9 cellular contexts compared by ENCODE assay signal in the genomic region with DNA sequence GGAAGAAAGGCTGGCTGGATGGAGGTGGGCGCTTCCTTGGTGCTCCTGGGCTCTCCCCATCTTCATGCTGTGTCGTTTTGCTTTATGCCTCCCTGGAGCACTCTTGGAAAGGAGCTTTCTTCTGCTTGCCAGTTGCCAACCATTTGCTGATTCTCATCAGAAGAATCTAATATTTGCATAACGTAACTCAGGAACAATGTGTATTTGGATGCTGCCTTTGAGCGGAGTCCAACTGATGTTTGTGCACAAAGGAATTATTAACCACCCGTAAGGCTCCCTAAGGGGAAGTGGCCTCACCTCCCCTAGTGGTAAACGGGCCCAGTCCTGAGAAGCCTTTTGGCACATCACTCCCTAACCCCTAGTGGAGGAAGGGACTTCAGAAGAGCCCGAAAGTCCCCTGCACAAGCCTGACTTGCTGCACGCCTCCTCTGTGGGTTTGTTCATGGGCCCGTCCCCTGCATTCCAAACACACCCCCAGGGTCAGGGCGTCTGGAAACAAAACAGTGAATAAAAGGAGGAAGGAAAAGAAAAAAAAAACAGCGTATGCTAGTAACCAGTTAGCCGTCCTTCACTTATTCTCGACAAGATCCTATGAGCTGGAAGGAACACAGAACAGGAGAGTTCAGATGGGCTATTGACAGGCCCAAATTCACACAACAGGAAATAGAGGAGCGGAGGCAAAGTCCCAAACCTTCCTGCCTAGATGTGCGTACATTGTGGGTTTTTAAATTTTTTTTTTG.
A peak's percentile ranks its signal among the peaks of the same experiment; 100 is the strongest.
DNase-seq lines count a peak whose midpoint lies in the region; ATAC-seq, FAIRE-seq and TF ChIP-seq lines count a peak whose summit lies in the region.
"Had no signal": no experiment of that assay in that cellular context is flagged by ENCODE, and none has a peak within 500 bp of the region (broad histone marks: within the 10 kb centered on the region; RNA-seq: fewer than 3 reads in every experiment).

No MANE protein-coding gene starts in this region.

- peak; percentile 21 to 58; a peak in 3 of 5 replicates for TF ChIP-seq RAD21 in A549 (conservative IDR thresholded peaks at IDR 0.05 in 1 of 2, IDR thresholded peaks at IDR 0.05 in 1 of 2)
- TF ChIP-seq RAD21 in K562 (CRISPR knock-in tag; conservative IDR thresholded peaks at IDR 0.05 in 1 of 2, IDR thresholded peaks at IDR 0.05 in 1 of 2): no peak
- TF ChIP-seq RAD21 in HepG2 (CRISPR knock-in tag; IDR thresholded peaks at IDR 0.05): peak; percentile 78
- TF ChIP-seq RAD21 in SK-N-SH (IDR thresholded peaks at IDR 0.05; ENCODE audit: low read length): no peak

- H3K79me2 ChIP-seq in H9 (ENCODE audit: insufficient read depth, low read length): no peaks in the 10 kb centered on the region
- no peaks in the 10 kb centered on the region for H3K79me2 ChIP-seq in K562 (ENCODE audit: control insufficient read depth, insufficient read depth, low read length)
- peaks cover 31% of the 10 kb centered on the region for H3K79me2 ChIP-seq in HepG2 (ENCODE audit: insufficient read depth, low read length)
- H3K79me2 ChIP-seq in SK-N-SH (ENCODE audit: insufficient read depth): no peaks in the 10 kb centered on the region

- H3K4ac ChIP-seq in H9 (ENCODE audit: low read depth, low read length): no peak overlapping the region

- H4K8ac ChIP-seq in H9 (replicated peaks; ENCODE audit: insufficient read length, low read depth, low read length): no peak overlapping the region

- H3K27me3 Mint-ChIP-seq in H9 (ENCODE audit: low read depth): no peaks in the 10 kb centered on the region

- H3K4me1 Mint-ChIP-seq in H9: peaks cover 13 to 22% of the 10 kb centered on the region in 2 experiments

- POLR2A ChIA-PET in A549 (lab: Yijun Ruan, JAX): interaction anchor here (1.0 to 1.7 kb wide), 2 partner anchors 269 to 632 kb away, joined by 4 to 7 read pairs; a partner anchor contains a TSS
- POLR2A ChIA-PET in K562 (lab: Yijun Ruan, JAX): no interaction called here
- POLR2A ChIA-PET in HepG2 (lab: Yijun Ruan, JAX): interaction anchor here (0.7 to 9.5 kb wide), 25 partner anchors 9 to 635 kb away, joined by 3 to 145 read pairs (median 6); a partner anchor contains a TSS
- POLR2A ChIA-PET in SK-N-SH (lab: Yijun Ruan, JAX): interaction anchor here (2.7 kb wide), 1 partner anchor 632 kb away, joined by 18 read pairs; a partner anchor contains a TSS

- no peak overlapping the region for H3K4me3 Mint-ChIP-seq in H9

- CTCF ChIA-PET in A549 (lab: Yijun Ruan, JAX): interaction anchor here (0.9 to 8.3 kb wide), 7 partner anchors 7 to 634 kb away, joined by 3 to 83 read pairs (median 3); a partner anchor contains a TSS
- CTCF ChIA-PET in K562 (lab: Yijun Ruan, JAX; ENCODE audit: low intra/inter-chr PET ratio): no interaction called here
- CTCF ChIA-PET in HepG2 (lab: Yijun Ruan, JAX; ENCODE audit: low intra/inter-chr PET ratio, low total read pairs): interaction anchor here (1.2 kb wide), 1 partner anchor 8 kb away, joined by 3 read pairs; no protein-coding TSS in a partner anchor
- CTCF ChIA-PET in SK-N-SH (lab: Yijun Ruan, JAX): interaction anchor here (0.7 to 3.1 kb wide), 9 partner anchors 10 to 697 kb away, joined by 3 to 15 read pairs (median 3); a partner anchor contains a TSS

- H4K5ac ChIP-seq in H9 (ENCODE audit: insufficient read length, low read depth, low read length): no peak overlapping the region

- no peaks in the 10 kb centered on the region for H3K27me3 ChIP-seq in H9 (ENCODE audit: insufficient read depth, low read length)
- peaks cover 4 to 8% of the 10 kb centered on the region in 2 experiments; a peak in 3 of 5 replicates for H3K27me3 ChIP-seq in K562 (ENCODE audit: control insufficient read depth in 2 of 2, insufficient read depth in 2 of 2, low read length in 2 of 2)
- H3K27me3 ChIP-seq in HepG2 (ENCODE audit: control insufficient read depth in 1 of 2, insufficient read depth in 2 of 2, low read length in 2 of 2): no peaks in the 10 kb centered on the region; a peak in 1 of 5 replicates
- no peaks in the 10 kb centered on the region for H3K27me3 ChIP-seq in SK-N-SH (ENCODE audit: insufficient read depth)
- H3K27me3 ChIP-seq: spleen had no signal

- peak overlapping the region; percentile 82 for H3K4me2 ChIP-seq in A549
- H3K4me2 ChIP-seq in H9 (ENCODE audit: insufficient read depth, insufficient read length, low read length): no peak overlapping the region
- H3K4me2 ChIP-seq in K562 (ENCODE audit: insufficient read depth, low read length): no peak overlapping the region
- H3K4me2 ChIP-seq in HepG2 (ENCODE audit: low read depth, low read length): peak overlapping the region; percentile 95
- H3K4me2 ChIP-seq in SK-N-SH: no peak overlapping the region

- H3K36me3 ChIP-seq in K562 (ENCODE audit: control insufficient read depth, insufficient read depth, low read length) (no peaks in the 10 kb centered on the region), HepG2 (replicated peaks in 1 of 2; ENCODE audit: control insufficient read depth in 1 of 2, insufficient read depth in 2 of 2, low read length in 2 of 2) (peaks cover 0 to 2% of the 10 kb centered on the region in 2 experiments; a peak in 4 of 5 replicates), SK-N-SH (replicated peaks in 1 of 2; ENCODE audit: control insufficient read depth in 1 of 2, insufficient read depth in 2 of 2, low read length in 1 of 2) (no peaks in the 10 kb centered on the region)

- H4K20me1 ChIP-seq in H9 (ENCODE audit: control insufficient read depth, insufficient read depth, insufficient read length) (no peaks in the 10 kb centered on the region), K562 (replicated peaks; ENCODE audit: control insufficient read depth, insufficient read depth, low read length) (no peaks in the 10 kb centered on the region), HepG2 (ENCODE audit: insufficient read depth, low read length) (no peaks in the 10 kb centered on the region), SK-N-SH (ENCODE audit: insufficient read depth) (no peaks in the 10 kb centered on the region)

- H4K91ac ChIP-seq in H9 (ENCODE audit: insufficient read length, low read depth, low read length): no peak overlapping the region

- H3K27ac Mint-ChIP-seq in H9: no peak overlapping the region

- no peak overlapping the region for H2BK120ac ChIP-seq in H9 (ENCODE audit: low read depth, low read length, poor library complexity, severe bottlenecking)

- no peak overlapping the region for H2BK20ac ChIP-seq in H9 (ENCODE audit: low read depth, low read length, poor library complexity, severe bottlenecking)

- H3K4me3 ChIP-seq in A549 (0 out of 3 replicates have a peak overlapping the region, but pooled peaks have one; percentile 4), K562 (no peak overlapping the region), HepG2 (replicated peaks in 1 of 3; ENCODE audit: insufficient read depth in 1 of 3, low read depth in 2 of 3, low read length in 3 of 3) (peak overlapping the region; percentile 61 to 75 (median 73)), SK-N-SH (ENCODE audit: low read depth in 2 of 2, low read length in 1 of 2) (no peak overlapping the region)
- H3K4me3 ChIP-seq: spleen had no signal

- H3T11ph ChIP-seq in H9 (ENCODE audit: low read length): no peak overlapping the region

- no peak overlapping the region for H3K14ac ChIP-seq in H9 (ENCODE audit: insufficient read depth, low read length)

- no peak overlapping the region for H2BK5ac ChIP-seq in H9 (ENCODE audit: insufficient read length, low read length)

- H3K56ac ChIP-seq in H9 (ENCODE audit: insufficient read length, low read depth, low read length): no peak overlapping the region

- BruUV-seq in K562 (replicated peaks; lab: Mats Ljungman, UMichigan) (no TSS peak), HepG2 (replicated peaks; lab: Mats Ljungman, UMichigan) (no TSS peak)

- DNase-seq in A549 (ENCODE audit: low read depth in 1 of 2, low spot score in 1 of 2): peak; percentile 84 to 91
- DNase-seq in H9: peak; percentile 51
- no peak for DNase-seq in K562 (ENCODE audit: extremely low read depth in 1 of 4, low spot score in 3 of 4)
- DNase-seq in HepG2 (ENCODE audit: low spot score): peak; percentile 99
- no peak for DNase-seq in activated gamma-delta T cell (lab: John Stamatoyannopoulos, UW)
- no peak for DNase-seq in D341Med (ENCODE audit: low spot score)
- DNase-seq in SK-N-SH: no peak
- DNase-seq: spleen had no signal

- no peaks in the 10 kb centered on the region for H3F3A ChIP-seq in SK-N-SH (replicated peaks; ENCODE audit: insufficient read depth)

- TF ChIP-seq EP300 in A549 (IDR thresholded peaks at IDR 0.05) (peak; percentile 25 to 59; a peak in 2 of 5 replicates), K562 (IDR thresholded peaks at IDR 0.05; ENCODE audit: low read length) (no peak), HepG2 (IDR thresholded peaks at IDR 0.05; ENCODE audit: low read depth in 2 of 2, low read length in 2 of 2) (peak in 1 of 2 experiments; percentile 93; a peak in 3 of 4 replicates), HepG2 (CRISPR knock-in tag; IDR thresholded peaks at IDR 0.05; ENCODE audit: borderline replicate concordance) (peak; percentile 89), SK-N-SH (IDR thresholded peaks at IDR 0.05; ENCODE audit: borderline replicate concordance in 1 of 2, low read depth in 1 of 2, low read length in 1 of 2) (no peak)

- no peaks in the 10 kb centered on the region for H3K23me2 ChIP-seq in H9 (ENCODE audit: insufficient read length, low read depth, low read length, poor library complexity, severe bottlenecking)

- H3K9ac ChIP-seq in H9 (ENCODE audit: extremely low read depth, insufficient read length, low read length): no peak overlapping the region
- no peak overlapping the region for H3K9ac ChIP-seq in K562 (ENCODE audit: insufficient read depth in 1 of 2, low read depth in 2 of 2, low read length in 2 of 2)
- H3K9ac ChIP-seq in HepG2 (ENCODE audit: insufficient read depth, low read depth, low read length): peak overlapping the region; percentile 96
- H3K9ac ChIP-seq in SK-N-SH: no peak overlapping the region

- no peak for TF ChIP-seq CTCF in A549 (IDR thresholded peaks at IDR 0.05)
- TF ChIP-seq CTCF in H9 (conservative IDR thresholded peaks at IDR 0.05): no peak; the same call in 2 of the 3 replicates
- TF ChIP-seq CTCF in K562 (IDR thresholded peaks at IDR 0.05 in 2 of 3, conservative IDR thresholded peaks at IDR 0.05 in 1 of 3; ENCODE audit: insufficient read depth in 2 of 3, low read depth in 1 of 3, low read length in 3 of 3): no peak
- TF ChIP-seq CTCF in HepG2 (CRISPR knock-in tag; IDR thresholded peaks at IDR 0.05): peak; percentile 69
- TF ChIP-seq CTCF in SK-N-SH (IDR thresholded peaks at IDR 0.05): no peak

- H3K79me1 ChIP-seq in H9 (ENCODE audit: insufficient read depth, low read depth, low read length, poor library complexity, severe bottlenecking): no peaks in the 10 kb centered on the region

- no peak overlapping the region for H2AK5ac ChIP-seq in H9 (ENCODE audit: insufficient read length, low read length)

- WGBS in A549 (ENCODE audit: missing lambda C conversion rate): 5% methylated on average over 15 of the region's 15 CpGs
- WGBS in H9 (ENCODE audit: extremely low coverage, insufficient read length, low lambda C conversion rate): no CpG with 5 or more reads among the region's 15 CpGs
- under 1% methylated on average over 15 of the region's 15 CpGs for WGBS in K562 (ENCODE audit: insufficient coverage, low coverage, missing lambda C conversion rate)
- 2% methylated on average over 15 of the region's 15 CpGs for WGBS in HepG2 (ENCODE audit: low lambda C conversion rate)
- 72% methylated on average over 15 of the region's 15 CpGs for WGBS in SK-N-SH (ENCODE audit: low lambda C conversion rate)

- intact Hi-C loops in K562 (cut with micrococcal nuclease) (loop anchor here (10.0 kb wide), 1 partner anchor 629 kb away; a partner anchor contains a TSS), HepG2 (cut with micrococcal nuclease; ENCODE audit: unreplicated experiment) (loop anchor here (2.0 kb wide), 2 partner anchors 17 to 257 kb away; no protein-coding TSS in a partner anchor)

- H3K18ac ChIP-seq in H9 (ENCODE audit: insufficient read length, low read depth, low read length): no peak overlapping the region

- TF ChIP-seq POLR2A in A549 (IDR thresholded peaks at IDR 0.05; ENCODE audit: low read length) (no peak), K562 (conservative IDR thresholded peaks at IDR 0.05) (no peak), HepG2 (IDR thresholded peaks at IDR 0.05; ENCODE audit: insufficient read depth in 1 of 2, low read depth in 2 of 2, low read length in 2 of 2) (peak; percentile 70 to 83)

- H3K27ac ChIP-seq in A549: peak overlapping the region; percentile 72 to 75
- no peak overlapping the region for H3K27ac ChIP-seq in H9 (ENCODE audit: insufficient read length, low read depth, low read length)
- no peak overlapping the region for H3K27ac ChIP-seq in K562 (ENCODE audit: extremely low read depth, low read depth, low read length)
- H3K27ac ChIP-seq in HepG2 (ENCODE audit: extremely low read length, insufficient read depth, low read length): peak overlapping the region; percentile 97
- H3K27ac ChIP-seq in SK-N-SH (ENCODE audit: low read depth in 2 of 2, low read length in 1 of 2): no peak overlapping the region
- H3K27ac ChIP-seq: spleen had no signal

- peaks cover 4 to 6% of the 10 kb centered on the region in 2 experiments; a peak in 2 of 5 replicates for H3K9me3 Mint-ChIP-seq in H9

- no peak overlapping the region for H3K23ac ChIP-seq in H9 (ENCODE audit: insufficient read length, low read depth, low read length)

- H3K9me3 ChIP-seq in A549 (0 out of 3 replicates have a peak, but pooled peaks cover 6% of the 10 kb centered on the region), H9 (ENCODE audit: control insufficient read depth, low read depth, low read length) (no peaks in the 10 kb centered on the region), K562 (replicated peaks; ENCODE audit: control insufficient read depth, insufficient read depth, low read depth, low read length) (no peaks in the 10 kb centered on the region; the same call in 1 of the 2 replicates), HepG2 (ENCODE audit: low read length) (peaks cover 12% of the 10 kb centered on the region), SK-N-SH (no peaks in the 10 kb centered on the region)

- H3K9me2 ChIP-seq in SK-N-SH: no peaks in the 10 kb centered on the region

- ATAC-seq in A549 (peak; percentile 89 to 95), K562 (peak; percentile 37; the same call in 2 of the 3 replicates), HepG2 (peak; percentile 98), GM18502 (IDR thresholded peaks at IDR 0.05; ENCODE audit: poor library complexity, unreplicated experiment) (no peak)

- peak; percentile 99 for FAIRE-seq in A549 (lab: Jason Lieb, UNC)
- no peak for FAIRE-seq in K562 (lab: Jason Lieb, UNC)
- FAIRE-seq in HepG2 (lab: Jason Lieb, UNC): peak; percentile 100

- H3K36me3 Mint-ChIP-seq in H9 (ENCODE audit: insufficient read depth in 1 of 3, low read depth in 3 of 3): peaks cover 3% of the 10 kb centered on the region in 3 experiments; a peak in 4 of 7 replicates

- no peak overlapping the region for H2BK12ac ChIP-seq in H9 (ENCODE audit: insufficient read length, low read depth, low read length)

- H3K9me1 ChIP-seq in K562 (ENCODE audit: control insufficient read depth, insufficient read depth, low read length): no peaks in the 10 kb centered on the region

- no peak overlapping the region for H2BK15ac ChIP-seq in H9 (ENCODE audit: low read depth, low read length)

- H3K4me1 ChIP-seq in A549: peaks cover 48% of the 10 kb centered on the region
- peaks cover 2% of the 10 kb centered on the region; the same call in 1 of the 2 replicates for H3K4me1 ChIP-seq in H9 (ENCODE audit: insufficient read depth, low read length)
- H3K4me1 ChIP-seq in K562 (replicated peaks in 1 of 2; ENCODE audit: control insufficient read depth in 2 of 2, insufficient read depth in 2 of 2, low read length in 2 of 2): no peaks in the 10 kb centered on the region
- H3K4me1 ChIP-seq in HepG2 (ENCODE audit: insufficient read depth, low read length): peaks cover 83% of the 10 kb centered on the region
- H3K4me1 ChIP-seq in SK-N-SH (ENCODE audit: control insufficient read depth in 1 of 2, insufficient read depth in 2 of 2, low read depth in 1 of 2, low read length in 1 of 2): peaks cover 0 to 27% of the 10 kb centered on the region in 2 experiments; a peak in 2 of 4 replicates

- in situ Hi-C loops in K562 (cut with MboI): no loop called here
- in situ Hi-C loops in HepG2 (cut with HindIII; ENCODE audit: extremely low pct_ligation_motif_present, low pct_unique_long_range_greater_than_20kb): loop anchor here (10.0 kb wide), 2 partner anchors 259 to 639 kb away; no protein-coding TSS in a partner anchor

- H2AFZ ChIP-seq in H9 (ENCODE audit: low read length) (no peak overlapping the region), K562 (ENCODE audit: low read depth, low read length) (no peak overlapping the region), HepG2 (ENCODE audit: low read length) (no peak overlapping the region), SK-N-SH (ENCODE audit: low read depth) (no peak overlapping the region)

Comparison
In these comparisons a context has a peak if more than half of its experiments do, and no peak if none do; other contexts are left out.
1. DNase-seq: peak in A549 (2 of 2), H9 (single experiment) and HepG2 (single experiment); none in K562 (0 of 4), activated gamma-delta T cell (single experiment), D341Med (single experiment) and SK-N-SH (single experiment).
2. H3K27ac ChIP-seq: peak in A549 (2 of 2) and HepG2 (single experiment); none in H9 (single experiment), K562 (single experiment) and SK-N-SH (0 of 2).
3. H3K4me2 ChIP-seq: peak in A549 (single experiment) and HepG2 (single experiment); none in H9 (single experiment), K562 (single experiment) and SK-N-SH (single experiment).
4. H3K4me3 ChIP-seq: peak in A549 (single experiment) and HepG2 (3 of 3); none in K562 (single experiment) and SK-N-SH (0 of 2).
5. POLR2A ChIP-seq: peak in HepG2 (2 of 2); none in A549 (single experiment) and K562 (single experiment).